Comparison of ENCODE assay signal across 1 cellular context in genomic region chr16:5011637-5012036, GRCh38.
TF ChIP-seq lines count a peak whose summit lies in the region.

No MANE protein-coding gene starts in this region.

TF ChIP-seq in HepG2, 621 proteins besides CTCF, POLR2A, EP300 and RAD21:
- no peak for TF ChIP-seq NFE2L2 (IDR thresholded peaks at IDR 0.05; ENCODE audit: low read length)
- no peak for TF ChIP-seq ZNF383 (CRISPR knock-in tag; IDR thresholded peaks at IDR 0.05; ENCODE audit: borderline replicate concordance)
- no peak for TF ChIP-seq ZSCAN25 (CRISPR knock-in tag; IDR thresholded peaks at IDR 0.05)
- TF ChIP-seq, protein P1, sequence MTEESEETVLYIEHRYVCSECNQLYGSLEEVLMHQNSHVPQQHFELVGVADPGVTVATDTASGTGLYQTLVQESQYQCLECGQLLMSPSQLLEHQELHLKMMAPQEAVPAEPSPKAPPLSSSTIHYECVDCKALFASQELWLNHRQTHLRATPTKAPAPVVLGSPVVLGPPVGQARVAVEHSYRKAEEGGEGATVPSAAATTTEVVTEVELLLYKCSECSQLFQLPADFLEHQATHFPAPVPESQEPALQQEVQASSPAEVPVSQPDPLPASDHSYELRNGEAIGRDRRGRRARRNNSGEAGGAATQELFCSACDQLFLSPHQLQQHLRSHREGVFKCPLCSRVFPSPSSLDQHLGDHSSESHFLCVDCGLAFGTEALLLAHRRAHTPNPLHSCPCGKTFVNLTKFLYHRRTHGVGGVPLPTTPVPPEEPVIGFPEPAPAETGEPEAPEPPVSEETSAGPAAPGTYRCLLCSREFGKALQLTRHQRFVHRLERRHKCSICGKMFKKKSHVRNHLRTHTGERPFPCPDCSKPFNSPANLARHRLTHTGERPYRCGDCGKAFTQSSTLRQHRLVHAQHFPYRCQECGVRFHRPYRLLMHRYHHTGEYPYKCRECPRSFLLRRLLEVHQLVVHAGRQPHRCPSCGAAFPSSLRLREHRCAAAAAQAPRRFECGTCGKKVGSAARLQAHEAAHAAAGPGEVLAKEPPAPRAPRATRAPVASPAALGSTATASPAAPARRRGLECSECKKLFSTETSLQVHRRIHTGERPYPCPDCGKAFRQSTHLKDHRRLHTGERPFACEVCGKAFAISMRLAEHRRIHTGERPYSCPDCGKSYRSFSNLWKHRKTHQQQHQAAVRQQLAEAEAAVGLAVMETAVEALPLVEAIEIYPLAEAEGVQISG (CRISPR knock-in tag; IDR thresholded peaks at IDR 0.05) = no peak
- TF ChIP-seq, protein P2, sequence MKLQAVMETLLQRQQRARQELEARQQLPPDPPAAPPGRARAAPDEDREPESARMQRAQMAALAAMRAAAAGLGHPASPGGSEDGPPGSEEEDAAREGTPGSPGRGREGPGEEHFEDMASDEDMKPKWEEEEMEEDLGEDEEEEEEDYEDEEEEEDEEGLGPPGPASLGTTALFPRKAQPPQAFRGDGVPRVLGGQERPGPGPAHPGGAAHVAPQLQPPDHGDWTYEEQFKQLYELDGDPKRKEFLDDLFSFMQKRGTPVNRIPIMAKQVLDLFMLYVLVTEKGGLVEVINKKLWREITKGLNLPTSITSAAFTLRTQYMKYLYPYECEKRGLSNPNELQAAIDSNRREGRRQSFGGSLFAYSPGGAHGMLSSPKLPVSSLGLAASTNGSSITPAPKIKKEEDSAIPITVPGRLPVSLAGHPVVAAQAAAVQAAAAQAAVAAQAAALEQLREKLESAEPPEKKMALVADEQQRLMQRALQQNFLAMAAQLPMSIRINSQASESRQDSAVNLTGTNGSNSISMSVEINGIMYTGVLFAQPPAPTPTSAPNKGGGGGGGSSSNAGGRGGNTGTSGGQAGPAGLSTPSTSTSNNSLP (IDR thresholded peaks at IDR 0.05; ENCODE audit: low read depth, low read length) = no peak
- TF ChIP-seq REST (IDR thresholded peaks at IDR 0.05; ENCODE audit: borderline replicate concordance in 1 of 2, low read depth in 1 of 2, low read length in 2 of 2) = no peak
- no peak for TF ChIP-seq ZBTB33 (CRISPR knock-in tag; IDR thresholded peaks at IDR 0.05)
- no peak for TF ChIP-seq UBTF (CRISPR knock-in tag; IDR thresholded peaks at IDR 0.05)
- TF ChIP-seq ZNF407 (CRISPR knock-in tag; IDR thresholded peaks at IDR 0.05; ENCODE audit: not compliant biosample characterization) = no peak
- no peak for TF ChIP-seq JUND (CRISPR knock-in tag; IDR thresholded peaks at IDR 0.05)
- TF ChIP-seq, protein P3, sequence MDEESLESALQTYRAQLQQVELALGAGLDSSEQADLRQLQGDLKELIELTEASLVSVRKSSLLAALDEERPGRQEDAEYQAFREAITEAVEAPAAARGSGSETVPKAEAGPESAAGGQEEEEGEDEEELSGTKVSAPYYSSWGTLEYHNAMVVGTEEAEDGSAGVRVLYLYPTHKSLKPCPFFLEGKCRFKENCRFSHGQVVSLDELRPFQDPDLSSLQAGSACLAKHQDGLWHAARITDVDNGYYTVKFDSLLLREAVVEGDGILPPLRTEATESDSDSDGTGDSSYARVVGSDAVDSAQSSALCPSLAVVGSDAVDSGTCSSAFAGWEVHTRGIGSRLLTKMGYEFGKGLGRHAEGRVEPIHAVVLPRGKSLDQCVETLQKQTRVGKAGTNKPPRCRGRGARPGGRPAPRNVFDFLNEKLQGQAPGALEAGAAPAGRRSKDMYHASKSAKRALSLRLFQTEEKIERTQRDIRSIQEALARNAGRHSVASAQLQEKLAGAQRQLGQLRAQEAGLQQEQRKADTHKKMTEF (CRISPR knock-in tag; IDR thresholded peaks at IDR 0.05) = no peak
- TF ChIP-seq SNAPC5 (CRISPR knock-in tag; IDR thresholded peaks at IDR 0.05; ENCODE audit: borderline replicate concordance) = no peak
- TF ChIP-seq ZNF740 (CRISPR knock-in tag; IDR thresholded peaks at IDR 0.05) = no peak
- TF ChIP-seq ZNF703 (CRISPR knock-in tag; IDR thresholded peaks at IDR 0.05; ENCODE audit: borderline replicate concordance) = no peak
- TF ChIP-seq ZNF619 (CRISPR knock-in tag; IDR thresholded peaks at IDR 0.05) = no peak
- TF ChIP-seq CEBPB (IDR thresholded peaks at IDR 0.05; ENCODE audit: borderline replicate concordance, low read depth, low read length) = no peak
- no peak for TF ChIP-seq GPN1 (CRISPR knock-in tag; IDR thresholded peaks at IDR 0.05; ENCODE audit: borderline replicate concordance)
- no peak for TF ChIP-seq KMT2B (CRISPR knock-in tag; IDR thresholded peaks at IDR 0.05)
- TF ChIP-seq KLF12 (CRISPR knock-in tag; IDR thresholded peaks at IDR 0.05; ENCODE audit: borderline replicate concordance) = no peak
